ENCODE assay signal across 8 cellular contexts in the genomic region with DNA sequence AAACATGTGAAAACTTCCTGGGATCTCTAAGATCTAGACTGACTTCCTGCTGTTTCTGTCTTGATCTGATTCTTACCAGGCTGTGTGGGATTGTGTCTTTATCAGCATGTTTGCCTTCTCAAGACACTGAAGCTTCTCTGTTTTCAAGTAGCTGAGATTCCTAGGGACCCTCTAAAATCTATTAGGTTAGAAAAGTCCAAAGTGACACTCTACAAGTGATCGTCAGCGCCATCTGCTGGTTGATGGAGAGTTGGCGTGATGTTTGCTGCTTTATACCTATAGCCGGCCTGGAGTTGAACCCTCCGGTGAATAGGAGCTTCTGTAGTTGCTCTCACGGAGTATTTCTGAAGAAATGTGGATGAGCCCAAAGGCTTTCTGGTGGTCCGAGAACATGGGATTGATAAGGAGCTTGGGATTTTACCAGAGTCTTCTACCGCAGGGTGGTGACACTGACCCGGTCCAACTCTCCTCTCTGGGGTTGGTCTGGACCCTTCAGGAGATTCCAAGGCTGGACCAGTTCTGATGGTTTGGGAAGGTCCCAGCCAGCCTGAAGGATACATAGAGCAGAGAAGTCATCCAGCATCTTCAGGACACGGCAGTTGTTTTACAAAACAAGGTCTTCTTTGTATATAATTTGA.
DNase-seq lines count a peak whose midpoint lies in the region; ATAC-seq, FAIRE-seq and TF ChIP-seq lines count a peak whose summit lies in the region.

No MANE protein-coding gene starts in this region.

- ATAC-seq in HG02885 (IDR thresholded peaks at IDR 0.05; ENCODE audit: poor library complexity, unreplicated experiment) (peak; percentile 80), GM19455 (IDR thresholded peaks at IDR 0.05; ENCODE audit: unreplicated experiment) (no peak)

- peak; percentile 96 for FAIRE-seq in D721Med (lab: Jason Lieb, UNC)

- peak; percentile 85 for TF ChIP-seq CTCF in D721Med (IDR thresholded peaks at IDR 0.05; ENCODE audit: insufficient read depth, missing control alignments)

- peak; percentile 65 for DNase-seq in D721Med (ENCODE audit: insufficient read length, low spot score)
- DNase-seq in NCI-H510A (lab: John Stamatoyannopoulos, UW) = peak; percentile 12
- DNase-seq in activated CD4-positive, alpha-beta T cell treated with anti-CD3 and anti-CD28 coated beads, Interleukin-2, amount 50 U/mL, for 48 hours = peak; percentile 86 to 88
- peak; percentile 79 for DNase-seq in ecto neural progenitor cell (ENCODE audit: low spot score)
- peak; percentile 84 for DNase-seq in medulla oblongata (ENCODE audit: extremely low spot score)
- DNase-seq in stimulated activated CD8-positive, alpha-beta memory T cell treated with anti-CD3 and anti-CD28 coated beads, Interleukin-15, amount 100 ng/mL, for 48 hours (ENCODE audit: low read depth in 2 of 2) = peak; percentile 51 to 59

Comparison
In these comparisons a context has a peak if more than half of its experiments do, and no peak if none do; other contexts are left out.
1. DNase-seq: peak in every context shown above with its lines; median percentile 87 in activated CD4-positive, alpha-beta T cell treated with anti-CD3 and anti-CD28 coated beads, Interleukin-2, amount 50 U/mL, for 48 hours; 84 in medulla oblongata; 79 in ecto neural progenitor cell; 65 in D721Med; 55 in stimulated activated CD8-positive, alpha-beta memory T cell treated with anti-CD3 and anti-CD28 coated beads, Interleukin-15, amount 100 ng/mL, for 48 hours; 12 in NCI-H510A.